In the genomic region with DNA sequence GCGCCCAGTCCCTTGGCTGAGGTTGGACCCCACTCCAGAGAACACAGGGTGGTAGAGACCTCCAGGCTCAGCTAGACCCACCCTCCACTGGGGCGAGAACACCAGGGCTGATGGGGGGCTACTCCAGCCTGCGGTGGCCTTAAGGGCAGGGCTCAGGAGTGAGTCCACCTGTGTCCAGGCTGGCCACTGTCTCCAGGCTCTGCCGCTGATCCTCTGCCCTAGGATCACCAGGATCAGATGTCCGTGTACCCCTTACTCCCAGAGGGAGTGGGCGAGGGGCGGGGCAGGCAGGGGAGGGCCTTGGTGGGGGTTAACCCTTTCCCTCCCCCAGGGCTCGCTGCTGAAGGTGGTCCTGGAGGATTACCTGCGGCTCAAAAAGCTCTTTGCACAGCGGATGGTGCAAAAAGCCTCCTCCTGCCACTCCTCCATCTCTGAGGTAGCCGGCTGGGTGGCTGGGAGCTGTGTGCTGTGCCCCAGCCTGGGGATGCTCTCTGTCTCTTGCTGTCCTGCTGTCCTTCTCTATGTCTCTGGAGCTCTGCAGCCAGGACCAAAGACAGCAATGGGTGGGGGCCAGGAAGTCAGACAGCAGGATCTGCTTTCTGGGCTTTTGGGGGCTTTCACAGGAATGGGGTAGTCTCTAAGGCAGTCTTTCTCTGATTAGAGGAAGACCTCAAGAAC, we compare ENCODE assay signal across 3 cellular contexts.
TF ChIP-seq lines count a peak whose summit lies in the region.

No MANE protein-coding gene starts in this region.

TF ChIP-seq in SK-N-SH treated with all-trans-retinoic acid at 6 μM for 48 hours, 23 proteins besides CTCF, POLR2A, EP300 and RAD21:
- no peak for TF ChIP-seq ISL1 (CRISPR knock-in tag; IDR thresholded peaks at IDR 0.05)

TF ChIP-seq in SK-N-SH, 30 proteins besides CTCF, POLR2A, EP300 and RAD21:
- TF ChIP-seq GATA2 (CRISPR knock-in tag; IDR thresholded peaks at IDR 0.05) (no peak), MEF2A (IDR thresholded peaks at IDR 0.05; ENCODE audit: borderline replicate concordance, low read depth) (no peak), GABPA (IDR thresholded peaks at IDR 0.05; ENCODE audit: low read depth) (no peak), YY1 (IDR thresholded peaks at IDR 0.05; ENCODE audit: low read depth) (no peak)
- TF ChIP-seq, protein P1, sequence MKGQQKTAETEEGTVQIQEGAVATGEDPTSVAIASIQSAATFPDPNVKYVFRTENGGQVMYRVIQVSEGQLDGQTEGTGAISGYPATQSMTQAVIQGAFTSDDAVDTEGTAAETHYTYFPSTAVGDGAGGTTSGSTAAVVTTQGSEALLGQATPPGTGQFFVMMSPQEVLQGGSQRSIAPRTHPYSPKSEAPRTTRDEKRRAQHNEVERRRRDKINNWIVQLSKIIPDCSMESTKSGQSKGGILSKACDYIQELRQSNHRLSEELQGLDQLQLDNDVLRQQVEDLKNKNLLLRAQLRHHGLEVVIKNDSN (IDR thresholded peaks at IDR 0.05; ENCODE audit: borderline replicate concordance, low read depth), result no peak

TF ChIP-seq in HepG2, 621 proteins besides CTCF, POLR2A, EP300 and RAD21:
- TF ChIP-seq, protein P2, sequence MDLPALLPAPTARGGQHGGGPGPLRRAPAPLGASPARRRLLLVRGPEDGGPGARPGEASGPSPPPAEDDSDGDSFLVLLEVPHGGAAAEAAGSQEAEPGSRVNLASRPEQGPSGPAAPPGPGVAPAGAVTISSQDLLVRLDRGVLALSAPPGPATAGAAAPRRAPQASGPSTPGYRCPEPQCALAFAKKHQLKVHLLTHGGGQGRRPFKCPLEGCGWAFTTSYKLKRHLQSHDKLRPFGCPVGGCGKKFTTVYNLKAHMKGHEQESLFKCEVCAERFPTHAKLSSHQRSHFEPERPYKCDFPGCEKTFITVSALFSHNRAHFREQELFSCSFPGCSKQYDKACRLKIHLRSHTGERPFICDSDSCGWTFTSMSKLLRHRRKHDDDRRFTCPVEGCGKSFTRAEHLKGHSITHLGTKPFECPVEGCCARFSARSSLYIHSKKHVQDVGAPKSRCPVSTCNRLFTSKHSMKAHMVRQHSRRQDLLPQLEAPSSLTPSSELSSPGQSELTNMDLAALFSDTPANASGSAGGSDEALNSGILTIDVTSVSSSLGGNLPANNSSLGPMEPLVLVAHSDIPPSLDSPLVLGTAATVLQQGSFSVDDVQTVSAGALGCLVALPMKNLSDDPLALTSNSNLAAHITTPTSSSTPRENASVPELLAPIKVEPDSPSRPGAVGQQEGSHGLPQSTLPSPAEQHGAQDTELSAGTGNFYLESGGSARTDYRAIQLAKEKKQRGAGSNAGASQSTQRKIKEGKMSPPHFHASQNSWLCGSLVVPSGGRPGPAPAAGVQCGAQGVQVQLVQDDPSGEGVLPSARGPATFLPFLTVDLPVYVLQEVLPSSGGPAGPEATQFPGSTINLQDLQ (CRISPR knock-in tag; IDR thresholded peaks at IDR 0.05), result no peak
- TF ChIP-seq ZNF652 (CRISPR knock-in tag; IDR thresholded peaks at IDR 0.05; ENCODE audit: borderline replicate concordance, low read depth), result peak; percentile 74; the same call in 1 of the 2 replicates
